In the genomic region with DNA sequence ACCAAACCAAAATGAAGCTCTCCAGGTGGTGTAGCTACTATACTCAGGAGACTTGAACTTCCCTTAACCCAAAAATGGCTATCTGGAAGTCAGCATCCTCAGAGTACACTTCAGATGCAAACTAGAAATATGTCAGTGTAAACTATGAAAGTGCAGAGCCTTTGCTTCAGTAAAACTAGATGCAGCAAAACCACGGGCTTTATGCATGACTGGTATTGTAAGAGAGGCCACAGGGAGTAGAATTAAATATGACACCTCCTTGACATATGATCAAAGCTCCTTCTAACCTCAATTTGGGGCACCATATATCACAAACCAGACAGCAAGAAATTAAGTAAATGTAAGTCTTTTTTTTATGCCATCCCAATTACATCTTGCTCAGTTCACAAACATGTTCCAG, we compare ENCODE assay signal across 2 cellular contexts. TPM values are rescaled to one million over a fixed set of nuclear protein-coding genes. Genes with fewer than 3 reads are reported as not detected.
"Had no signal": no experiment of that assay in that cellular context is flagged by ENCODE, and none has a peak within 500 bp of the region (broad histone marks: within the 10 kb centered on the region; RNA-seq: fewer than 3 reads in every experiment).

No MANE protein-coding gene starts in this region.

RNA-seq across cellular contexts. Expression of a gene that starts 48.2 kb away (rescaled TPM):
- total RNA-seq: cardiac septum, right atrium auricular region had no signal
